12 cellular contexts compared by ENCODE assay signal in the genomic region with DNA sequence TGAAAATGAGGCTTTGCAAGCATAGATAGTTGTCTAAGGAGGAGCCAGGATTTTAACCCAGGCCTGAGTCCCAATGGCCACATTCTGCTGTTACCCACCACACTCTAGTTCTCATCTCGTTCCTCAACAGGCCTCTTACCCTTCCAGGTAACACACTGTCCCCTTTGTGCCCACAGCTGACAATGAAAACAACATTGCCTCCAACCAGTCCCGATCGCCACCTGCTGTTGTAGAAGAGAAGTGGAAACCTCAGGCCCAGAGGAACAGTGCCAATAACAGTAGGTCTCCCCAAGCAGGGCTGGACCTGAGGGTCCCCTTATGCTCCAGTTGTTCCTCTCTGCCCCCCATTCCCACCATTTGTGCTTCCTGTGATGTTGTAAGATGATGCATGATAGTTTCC. TPM values are rescaled to one million over a fixed set of nuclear protein-coding genes. Genes with fewer than 3 reads are reported as not detected.
DNase-seq lines count a peak whose midpoint lies in the region; ATAC-seq, FAIRE-seq and TF ChIP-seq lines count a peak whose summit lies in the region.
"Had no signal": no experiment of that assay in that cellular context is flagged by ENCODE, and none has a peak within 500 bp of the region (broad histone marks: within the 10 kb centered on the region; RNA-seq: fewer than 3 reads in every experiment).

No MANE protein-coding gene starts in this region.

- H2AFZ ChIP-seq in IMR-90 (replicated peaks; ENCODE audit: low read length, poor library complexity) (no peak overlapping the region), HepG2 (ENCODE audit: low read length) (no peak overlapping the region)

- H4K91ac ChIP-seq in IMR-90 (ENCODE audit: insufficient read depth, low read depth, low read length), result no peak overlapping the region

- in situ Hi-C loops in IMR-90 (cut with MboI; ENCODE audit: low sequenced_read_pairs), result no loop called here
- in situ Hi-C loops in HepG2 (cut with HindIII; ENCODE audit: extremely low pct_ligation_motif_present, low pct_unique_long_range_greater_than_20kb), result loop anchor here (25.0 kb wide), 1 partner anchor 310 kb away; no protein-coding TSS in a partner anchor

- no peak overlapping the region for H3K4me3 ChIP-seq in BE2C (ENCODE audit: low read depth, low read length)
- no peak overlapping the region for H3K4me3 ChIP-seq in IMR-90 (ENCODE audit: insufficient read depth, low read depth, low read length)
- H3K4me3 ChIP-seq in HepG2 (replicated peaks in 1 of 3; ENCODE audit: insufficient read depth in 1 of 3, low read depth in 2 of 3, low read length in 3 of 3), result no peak overlapping the region
- H3K4me3 ChIP-seq: psoas muscle had no signal

- no peaks in the 10 kb centered on the region for H3K4me1 ChIP-seq in BE2C
- H3K4me1 ChIP-seq in IMR-90 (ENCODE audit: control insufficient read depth, insufficient read depth, low read length), result no peaks in the 10 kb centered on the region
- H3K4me1 ChIP-seq in HepG2 (ENCODE audit: insufficient read depth, low read length), result peaks cover 21% of the 10 kb centered on the region
- H3K4me1 ChIP-seq: psoas muscle had no signal

- no peak overlapping the region for H3K4me2 ChIP-seq in IMR-90 (ENCODE audit: low read depth, low read length)
- peak overlapping the region; percentile 25; the same call in 1 of the 2 replicates for H3K4me2 ChIP-seq in HepG2 (ENCODE audit: low read depth, low read length)

- no CpG with 5 or more reads among the region's 3 CpGs for WGBS in IMR-90 (ENCODE audit: extremely low coverage in 2 of 2, insufficient read length in 1 of 2), 2 experiments
- WGBS in HepG2 (ENCODE audit: low lambda C conversion rate), result 4% methylated on average over 3 of the region's 3 CpGs

- POLR2A ChIA-PET in IMR-90 (lab: Charles Lee; ENCODE audit: unreplicated experiment), result no interaction called here
- POLR2A ChIA-PET in HepG2 (lab: Yijun Ruan, JAX), result interaction anchor here (0.9 kb wide), 1 partner anchor 11 kb away, joined by 3 read pairs; no protein-coding TSS in a partner anchor
- POLR2A ChIA-PET in naive thymus-derived CD8-positive, alpha-beta T cell (lab: Charles Lee), result no interaction called here
- POLR2A ChIA-PET in activated CD4-positive, alpha-beta T cell treated with anti-CD3 and anti-CD28 coated beads, Interleukin-2, amount 10 ng/mL, durations not matched to agents 7 days and 5 days (lab: Charles Lee), result no interaction called here

- no peak overlapping the region for H2BK120ac ChIP-seq in IMR-90 (ENCODE audit: low read depth, low read length)

- no peak for TF ChIP-seq POLR2A in IMR-90 (IDR thresholded peaks at IDR 0.05; ENCODE audit: low read depth, low read length)
- TF ChIP-seq POLR2A in HepG2 (IDR thresholded peaks at IDR 0.05; ENCODE audit: insufficient read depth in 1 of 2, low read depth in 2 of 2, low read length in 2 of 2), result no peak

- H3K9me3 Mint-ChIP-seq in naive thymus-derived CD8-positive, alpha-beta T cell, result no peaks in the 10 kb centered on the region
- no peaks in the 10 kb centered on the region for H3K9me3 Mint-ChIP-seq in activated CD4-positive, alpha-beta T cell treated with anti-CD3 and anti-CD28 coated beads, Interleukin-2, amount 10 ng/mL, durations not matched to agents 7 days and 5 days
- H3K9me3 Mint-ChIP-seq: stimulated activated naive CD8-positive, alpha-beta T cell treated with anti-CD3 and anti-CD28 coated beads, Interleukin-15, Interleukin-2, amounts not matched to agents 100 ng/mL and 50 ng/mL, for 24 hours had no signal

- peaks cover 0 to 1% (median 0%) of the 10 kb centered on the region in 5 donors for H3K27me3 Mint-ChIP-seq in naive thymus-derived CD8-positive, alpha-beta T cell
- peaks cover 11% of the 10 kb centered on the region for H3K27me3 Mint-ChIP-seq in activated CD4-positive, alpha-beta T cell treated with anti-CD3 and anti-CD28 coated beads, Interleukin-2, amount 10 ng/mL, durations not matched to agents 7 days and 5 days
- H3K27me3 Mint-ChIP-seq: stimulated activated naive CD8-positive, alpha-beta T cell treated with anti-CD3 and anti-CD28 coated beads, Interleukin-15, Interleukin-2, amounts not matched to agents 100 ng/mL and 50 ng/mL, for 24 hours had no signal

- H3K36me3 Mint-ChIP-seq in naive thymus-derived CD8-positive, alpha-beta T cell, result peaks cover 0 to 8% (median 3%) of the 10 kb centered on the region in 3 donors
- H3K36me3 Mint-ChIP-seq in activated CD4-positive, alpha-beta T cell treated with anti-CD3 and anti-CD28 coated beads, Interleukin-2, amount 10 ng/mL, durations not matched to agents 7 days and 5 days (ENCODE audit: low read depth), result no peaks in the 10 kb centered on the region

- no peak overlapping the region for H2BK15ac ChIP-seq in IMR-90 (ENCODE audit: low read depth, low read length)

- H3K14ac ChIP-seq in IMR-90 (replicated peaks; ENCODE audit: low read depth, low read length), result no peak overlapping the region

- no peak overlapping the region for H3K56ac ChIP-seq in IMR-90 (ENCODE audit: extremely low read depth, insufficient read depth, low read length)

- peak; percentile 29; the same call in 1 of the 2 replicates for TF ChIP-seq RAD21 in IMR-90 (IDR thresholded peaks at IDR 0.05; ENCODE audit: low read length)
- peak; percentile 63 for TF ChIP-seq RAD21 in HepG2 (CRISPR knock-in tag; IDR thresholded peaks at IDR 0.05)

- H3K36me3 ChIP-seq in BE2C, result peaks cover 42% of the 10 kb centered on the region
- peaks cover 44% of the 10 kb centered on the region for H3K36me3 ChIP-seq in IMR-90 (ENCODE audit: control insufficient read depth, insufficient read depth, low read length)
- H3K36me3 ChIP-seq in HepG2 (replicated peaks in 1 of 2; ENCODE audit: control insufficient read depth in 1 of 2, insufficient read depth in 2 of 2, low read length in 2 of 2), result no peaks in the 10 kb centered on the region

- TF ChIP-seq CTCF in BE2C (IDR thresholded peaks at IDR 0.05; ENCODE audit: low read depth, low read length) (peak; percentile 42), IMR-90 (conservative IDR thresholded peaks at IDR 0.05; ENCODE audit: low read depth, low read length) (peak; percentile 20; the same call in 1 of the 2 replicates), HepG2 (CRISPR knock-in tag; IDR thresholded peaks at IDR 0.05) (peak; percentile 85)

- peak; percentile 65 for FAIRE-seq in HepG2 (lab: Jason Lieb, UNC)

- CTCF ChIA-PET in IMR-90 (lab: Yijun Ruan, JAX) (no interaction called here), HepG2 (lab: Yijun Ruan, JAX; ENCODE audit: low intra/inter-chr PET ratio, low total read pairs) (interaction anchor here (0.8 to 2.3 kb wide), 4 partner anchors 12 to 310 kb away, joined by 3 to 9 read pairs (median 5); no protein-coding TSS in a partner anchor)
- CTCF ChIA-PET in activated CD4-positive, alpha-beta T cell treated with anti-CD3 and anti-CD28 coated beads, Interleukin-2, amount 10 ng/mL, durations not matched to agents 7 days and 5 days (lab: Charles Lee), result interaction anchor here (0.8 kb wide), 1 partner anchor 12 kb away, joined by 3 read pairs; no protein-coding TSS in a partner anchor

- no peak overlapping the region for H3K27ac Mint-ChIP-seq in naive thymus-derived CD8-positive, alpha-beta T cell
- H3K27ac Mint-ChIP-seq in activated CD4-positive, alpha-beta T cell treated with anti-CD3 and anti-CD28 coated beads, Interleukin-2, amount 10 ng/mL, durations not matched to agents 7 days and 5 days, result no peak overlapping the region
- H3K27ac Mint-ChIP-seq: stimulated activated naive CD8-positive, alpha-beta T cell treated with anti-CD3 and anti-CD28 coated beads, Interleukin-15, Interleukin-2, amounts not matched to agents 100 ng/mL and 50 ng/mL, for 24 hours had no signal

- H2BK5ac ChIP-seq in IMR-90 (ENCODE audit: low read depth, low read length, poor library complexity, severe bottlenecking), result no peak overlapping the region

- no peaks in the 10 kb centered on the region for H3K9me3 ChIP-seq in BE2C
- no peaks in the 10 kb centered on the region for H3K9me3 ChIP-seq in IMR-90 (ENCODE audit: control insufficient read depth, insufficient read depth, low read length)
- H3K9me3 ChIP-seq in HepG2 (ENCODE audit: low read length), result no peaks in the 10 kb centered on the region
- H3K9me3 ChIP-seq: psoas muscle had no signal

- intact Hi-C loops in IMR-90 (cut with micrococcal nuclease), result no loop called here
- intact Hi-C loops in HepG2 (cut with micrococcal nuclease; ENCODE audit: unreplicated experiment), result loop anchor here (1.0 to 10.0 kb wide), 4 partner anchors 173 to 365 kb away; partner anchors contain the start of gene ZNF618

- no peaks in the 10 kb centered on the region for H3K4me1 Mint-ChIP-seq in naive thymus-derived CD8-positive, alpha-beta T cell
- no peaks in the 10 kb centered on the region for H3K4me1 Mint-ChIP-seq in activated CD4-positive, alpha-beta T cell treated with anti-CD3 and anti-CD28 coated beads, Interleukin-2, amount 10 ng/mL, durations not matched to agents 7 days and 5 days

- no peak for ATAC-seq in IMR-90 (ENCODE audit: low read depth)
- ATAC-seq in HepG2, result peak; percentile 96
- ATAC-seq in naive thymus-derived CD8-positive, alpha-beta T cell, result no peak
- ATAC-seq: psoas muscle had no signal

- no peak overlapping the region for H3K18ac ChIP-seq in IMR-90 (ENCODE audit: low read depth, low read length)

- TF ChIP-seq EP300 in HepG2 (IDR thresholded peaks at IDR 0.05; ENCODE audit: low read depth in 2 of 2, low read length in 2 of 2), result no peak
- TF ChIP-seq EP300 in HepG2 (CRISPR knock-in tag; IDR thresholded peaks at IDR 0.05; ENCODE audit: borderline replicate concordance), result no peak

- no peak overlapping the region for H2BK20ac ChIP-seq in IMR-90 (ENCODE audit: low read depth, low read length)

- no peak overlapping the region for H4K8ac ChIP-seq in IMR-90 (ENCODE audit: low read depth in 2 of 2, low read length in 2 of 2)

- peak overlapping the region; percentile 9 for H2AK9ac ChIP-seq in IMR-90 (replicated peaks; ENCODE audit: low read depth, low read length, poor library complexity)

- DNase-seq in BE2C, result peak; percentile 8
- DNase-seq in IMR-90, result no peak
- DNase-seq in astrocyte of the hippocampus (ENCODE audit: low read depth, low spot score), result peak; percentile 31
- DNase-seq in HepG2 (ENCODE audit: low spot score), result peak; percentile 68
- no peak for DNase-seq in naive thymus-derived CD8-positive, alpha-beta T cell
- no peak for DNase-seq in NCI-H2196 treated with DMSO at 0.1 percent for 48 hours (lab: John Stamatoyannopoulos, UW; ENCODE audit: unreplicated experiment)
- no peak for DNase-seq in activated CD4-positive, alpha-beta T cell treated with anti-CD3 and anti-CD28 coated beads, Interleukin-2, amount 10 ng/mL, durations not matched to agents 7 days and 5 days
- no peak for DNase-seq in NCI-H345 (lab: John Stamatoyannopoulos, UW)
- DNase-seq: NCI-H2171 treated with DMSO at 0.1 percent for 48 hours, psoas muscle had no signal

- peaks cover 10% of the 10 kb centered on the region for H3K9me1 ChIP-seq in IMR-90 (ENCODE audit: insufficient read depth, low read length)

- H4K5ac ChIP-seq in IMR-90 (ENCODE audit: low read depth, low read length), result no peak overlapping the region

- H3K27me3 ChIP-seq in BE2C (no peaks in the 10 kb centered on the region), IMR-90 (ENCODE audit: control insufficient read depth, insufficient read depth, low read length) (no peaks in the 10 kb centered on the region), HepG2 (ENCODE audit: control insufficient read depth in 1 of 2, insufficient read depth in 2 of 2, low read length in 2 of 2) (peaks cover 0 to 6% of the 10 kb centered on the region in 2 experiments; a peak in 1 of 5 replicates)

- peaks cover 0 to 13% of the 10 kb centered on the region in 2 experiments; a peak in 2 of 4 replicates for H3K79me1 ChIP-seq in IMR-90 (ENCODE audit: low read depth in 1 of 2, low read length in 2 of 2)

- BruUV-seq in IMR-90 (replicated peaks; lab: Mats Ljungman, UMichigan), result no TSS peak
- BruUV-seq in HepG2 (replicated peaks; lab: Mats Ljungman, UMichigan), result no TSS peak

- H2AK5ac ChIP-seq in IMR-90 (ENCODE audit: low read depth, low read length), result no peak overlapping the region

- H3K27ac ChIP-seq in IMR-90 (ENCODE audit: insufficient read depth, low read length) (no peak overlapping the region), HepG2 (ENCODE audit: extremely low read length, insufficient read depth, low read length) (no peak overlapping the region)
- H3K27ac ChIP-seq: psoas muscle had no signal

- H3K23ac ChIP-seq in IMR-90 (ENCODE audit: low read depth, low read length), result no peak overlapping the region

- H4K20me1 ChIP-seq in IMR-90 (ENCODE audit: insufficient read depth, low read length) (peaks cover 3% of the 10 kb centered on the region; the same call in 1 of the 2 replicates), HepG2 (ENCODE audit: insufficient read depth, low read length) (no peaks in the 10 kb centered on the region)

- no peak overlapping the region for H3K4ac ChIP-seq in IMR-90 (ENCODE audit: low read depth, low read length)

- dilution Hi-C loops in IMR-90 (cut with HindIII; ENCODE audit: low sequenced_read_pairs, unreplicated experiment), result no loop called here

- no peaks in the 10 kb centered on the region for H3K79me2 ChIP-seq in HepG2 (ENCODE audit: insufficient read depth, low read length)

- no peak overlapping the region for H3K4me3 Mint-ChIP-seq in naive thymus-derived CD8-positive, alpha-beta T cell
- H3K4me3 Mint-ChIP-seq in activated CD4-positive, alpha-beta T cell treated with anti-CD3 and anti-CD28 coated beads, Interleukin-2, amount 10 ng/mL, durations not matched to agents 7 days and 5 days, result no peak overlapping the region
- H3K4me3 Mint-ChIP-seq: stimulated activated naive CD8-positive, alpha-beta T cell treated with anti-CD3 and anti-CD28 coated beads, Interleukin-15, Interleukin-2, amounts not matched to agents 100 ng/mL and 50 ng/mL, for 24 hours had no signal

- no peak overlapping the region for H3K9ac ChIP-seq in IMR-90 (ENCODE audit: low read depth, low read length)
- H3K9ac ChIP-seq in HepG2 (ENCODE audit: insufficient read depth, low read depth, low read length), result no peak overlapping the region

RNA-seq across cellular contexts. Expression of gene AMBP, which starts 30.4 kb away (rescaled TPM):
- polyA plus RNA-seq in BE2C (2012; ENCODE audit: insufficient read depth, insufficient read length, low read depth), result 0.56 TPM
- total RNA-seq in IMR-90 (2012; rRNA removed) (not detected in 2 replicates), HepG2 (2016; rRNA removed; fragmentation: Illumina TruSeq; extraction: Trizol) (612 and 1,510 TPM in 2 replicates)
- polyA plus RNA-seq in IMR-90 (2012; rRNA removed) (not detected in 2 replicates), HepG2 (2011; rRNA removed) (2,580 and 3,919 TPM in 2 replicates)
- 0.10 and 0.13 TPM in 2 replicates for polyA plus RNA-seq in IMR-90 (2012; cell fraction: cytosol; rRNA removed)
- polyA plus RNA-seq in IMR-90 (2012; cell fraction: nucleus; rRNA removed; ENCODE audit: low replicate concordance), result not detected in 2 replicates
- total RNA-seq in HepG2 (2016; cell fraction: cytosol; rRNA removed; fragmentation: Illumina TruSeq; extraction: Trizol; ENCODE audit: low read depth), result 264 and 266 TPM in 2 replicates
- 610 and 1,558 TPM in 2 replicates for total RNA-seq in HepG2 (2016; cell fraction: insoluble cytoplasmic fraction; rRNA removed; fragmentation: Illumina TruSeq; extraction: Trizol)
- total RNA-seq in HepG2 (2016; cell fraction: membrane; rRNA removed; fragmentation: Illumina TruSeq; extraction: Trizol), result 284 and 296 TPM in 2 replicates
- total RNA-seq in HepG2 (2016; cell fraction: nucleus; rRNA removed; fragmentation: Illumina TruSeq; extraction: Trizol), result 1,103 and 1,244 TPM in 2 replicates
- 3,676 and 4,547 TPM in 2 replicates for polyA plus RNA-seq in HepG2 (2011; cell fraction: cytosol; rRNA removed)
- 1,589 and 2,063 TPM in 2 replicates for polyA plus RNA-seq in HepG2 (2011; cell fraction: nucleus; rRNA removed)
- 2,894 and 3,165 TPM in 2 replicates for polyA plus RNA-seq in HepG2 (2012)
- 305 and 334 TPM in 2 replicates for polyA plus RNA-seq in HepG2 (2016; cell fraction: cytosol; fragmentation: Illumina TruSeq; extraction: Trizol; ENCODE audit: low read depth)
- polyA plus RNA-seq in HepG2 (2016; cell fraction: insoluble cytoplasmic fraction; fragmentation: Illumina TruSeq; extraction: Trizol; ENCODE audit: low read depth), result 674 and 676 TPM in 2 replicates
- polyA plus RNA-seq in HepG2 (2016; cell fraction: membrane; fragmentation: Illumina TruSeq; extraction: Trizol; ENCODE audit: low read depth), result 279 and 293 TPM in 2 replicates
- polyA plus RNA-seq in HepG2 (2016; cell fraction: nucleus; fragmentation: Illumina TruSeq; extraction: Trizol; ENCODE audit: insufficient read depth, low read depth), result 2,037 and 2,236 TPM in 2 replicates
- polyA minus RNA-seq in HepG2 (2011; rRNA and poly(A)+ RNA removed; ENCODE audit: low replicate concordance), result 0.72 and 924 TPM in 2 replicates
- 612 and 1,026 TPM in 2 replicates for polyA minus RNA-seq in HepG2 (2011; cell fraction: cytosol; rRNA and poly(A)+ RNA removed)
- 323 and 565 TPM in 2 replicates for polyA minus RNA-seq in HepG2 (2011; cell fraction: nucleus; rRNA and poly(A)+ RNA removed)
- not detected for total RNA-seq in naive thymus-derived CD8-positive, alpha-beta T cell
- not detected for polyA plus RNA-seq in naive thymus-derived CD8-positive, alpha-beta T cell
- total RNA-seq in activated CD4-positive, alpha-beta T cell treated with anti-CD3 and anti-CD28 coated beads, Interleukin-2, amount 10 ng/mL, durations not matched to agents 7 days and 5 days, result not detected
- polyA plus RNA-seq: psoas muscle had no signal

RNA-seq across cellular contexts. Expression of gene KIF12, which starts 51.4 kb away (rescaled TPM):
- polyA plus RNA-seq in BE2C (2012; ENCODE audit: insufficient read depth, insufficient read length, low read depth), result not detected
- total RNA-seq in IMR-90 (2012; rRNA removed) (not detected in 2 replicates), HepG2 (2016; rRNA removed; fragmentation: Illumina TruSeq; extraction: Trizol) (0.81 and 1.8 TPM in 2 replicates)
- polyA plus RNA-seq in IMR-90 (2012; rRNA removed) (0.11 TPM in 1 of 2 replicates, not detected in the other), HepG2 (2011; rRNA removed) (12.5 and 14.8 TPM in 2 replicates)
- 0.04 TPM in 1 of 2 replicates, not detected in the other for polyA plus RNA-seq in IMR-90 (2012; cell fraction: cytosol; rRNA removed)
- polyA plus RNA-seq in IMR-90 (2012; cell fraction: nucleus; rRNA removed; ENCODE audit: low replicate concordance), result 0.21 and 0.58 TPM in 2 replicates
- total RNA-seq in HepG2 (2016; cell fraction: cytosol; rRNA removed; fragmentation: Illumina TruSeq; extraction: Trizol; ENCODE audit: low read depth), result 0.61 and 1.1 TPM in 2 replicates
- total RNA-seq in HepG2 (2016; cell fraction: insoluble cytoplasmic fraction; rRNA removed; fragmentation: Illumina TruSeq; extraction: Trizol), result 0.94 and 1.8 TPM in 2 replicates
- total RNA-seq in HepG2 (2016; cell fraction: membrane; rRNA removed; fragmentation: Illumina TruSeq; extraction: Trizol), result 0.19 and 0.38 TPM in 2 replicates
- 2.7 and 3.5 TPM in 2 replicates for total RNA-seq in HepG2 (2016; cell fraction: nucleus; rRNA removed; fragmentation: Illumina TruSeq; extraction: Trizol)
- 1.6 and 3.1 TPM in 2 replicates for polyA plus RNA-seq in HepG2 (2011; cell fraction: cytosol; rRNA removed)
- polyA plus RNA-seq in HepG2 (2011; cell fraction: nucleus; rRNA removed), result 155 and 222 TPM in 2 replicates
- polyA plus RNA-seq in HepG2 (2012), result 6.2 and 7.2 TPM in 2 replicates
- 0.14 and 0.26 TPM in 2 replicates for polyA plus RNA-seq in HepG2 (2016; cell fraction: cytosol; fragmentation: Illumina TruSeq; extraction: Trizol; ENCODE audit: low read depth)
- 0.92 and 0.93 TPM in 2 replicates for polyA plus RNA-seq in HepG2 (2016; cell fraction: insoluble cytoplasmic fraction; fragmentation: Illumina TruSeq; extraction: Trizol; ENCODE audit: low read depth)
- 0.17 TPM in 1 of 2 replicates, not detected in the other for polyA plus RNA-seq in HepG2 (2016; cell fraction: membrane; fragmentation: Illumina TruSeq; extraction: Trizol; ENCODE audit: low read depth)
- 8.0 and 11.0 TPM in 2 replicates for polyA plus RNA-seq in HepG2 (2016; cell fraction: nucleus; fragmentation: Illumina TruSeq; extraction: Trizol; ENCODE audit: insufficient read depth, low read depth)
- 6.7 TPM in 1 of 2 replicates, not detected in the other for polyA minus RNA-seq in HepG2 (2011; rRNA and poly(A)+ RNA removed; ENCODE audit: low replicate concordance)
- 1.1 and 1.3 TPM in 2 replicates for polyA minus RNA-seq in HepG2 (2011; cell fraction: cytosol; rRNA and poly(A)+ RNA removed)
- polyA minus RNA-seq in HepG2 (2011; cell fraction: nucleus; rRNA and poly(A)+ RNA removed), result 11.6 and 13.7 TPM in 2 replicates
- not detected for total RNA-seq in naive thymus-derived CD8-positive, alpha-beta T cell
- polyA plus RNA-seq in naive thymus-derived CD8-positive, alpha-beta T cell, result not detected
- total RNA-seq in activated CD4-positive, alpha-beta T cell treated with anti-CD3 and anti-CD28 coated beads, Interleukin-2, amount 10 ng/mL, durations not matched to agents 7 days and 5 days, result not detected
- total RNA-seq: fibroblast of lung had no signal
- polyA plus RNA-seq: fibroblast of lung had no signal

Comparison
In these comparisons a context has a peak if more than half of its experiments do, and no peak if none do; other contexts are left out.
1. DNase-seq: peak in BE2C (single experiment), astrocyte of the hippocampus (single experiment) and HepG2 (single experiment); none in IMR-90 (single experiment), naive thymus-derived CD8-positive, alpha-beta T cell (0 of 10), NCI-H2196 treated with DMSO at 0.1 percent for 48 hours (single experiment), activated CD4-positive, alpha-beta T cell treated with anti-CD3 and anti-CD28 coated beads, Interleukin-2, amount 10 ng/mL, durations not matched to agents 7 days and 5 days (single experiment) and NCI-H345 (single experiment).
2. CTCF ChIP-seq: peak in every context shown above with its lines; median percentile 85 in HepG2; 42 in BE2C; 20 in IMR-90.
3. RNA of gene AMBP, which starts 30.4 kb away (total RNA-seq): 264 to 1,558 TPM in HepG2; not detected in IMR-90, not detected in naive thymus-derived CD8-positive, alpha-beta T cell and not detected in activated CD4-positive, alpha-beta T cell treated with anti-CD3 and anti-CD28 coated beads, Interleukin-2, amount 10 ng/mL, durations not matched to agents 7 days and 5 days; every median in the first group is over 100 times any median in the second.